In the genomic region with DNA sequence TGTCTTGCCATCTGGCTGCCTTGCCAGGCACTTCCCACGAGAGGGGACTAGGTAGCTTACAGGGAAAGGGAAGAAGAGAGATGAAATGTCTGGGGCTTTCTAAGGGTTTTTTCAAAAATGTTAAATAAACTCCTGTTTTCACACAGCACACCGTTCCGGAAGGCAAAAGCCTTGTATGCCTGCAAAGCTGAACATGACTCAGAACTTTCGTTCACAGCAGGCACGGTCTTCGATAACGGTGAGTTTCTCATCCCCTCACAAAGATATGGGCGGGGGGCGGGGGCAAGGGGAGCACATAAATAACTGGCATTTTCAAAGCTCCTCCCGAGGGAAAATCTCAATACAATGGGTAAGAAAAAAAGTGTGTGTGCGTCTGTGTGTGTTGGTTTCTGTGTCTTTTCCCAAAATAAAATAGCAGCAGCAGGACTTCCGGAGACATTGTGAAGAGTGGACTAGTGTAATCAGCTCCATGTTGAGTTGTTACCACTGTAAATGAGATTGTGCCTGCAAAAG, we compare ENCODE assay signal across 8 cellular contexts.
DNase-seq lines count a peak whose midpoint lies in the region; ATAC-seq and TF ChIP-seq lines count a peak whose summit lies in the region.

No MANE protein-coding gene starts in this region.

- no peak overlapping the region for H3K4me3 ChIP-seq in CD8-positive, alpha-beta memory T cell (ENCODE audit: low read length)
- no peak overlapping the region for H3K4me3 ChIP-seq in upper lobe of left lung
- H3K4me3 ChIP-seq in ascending aorta: no peak overlapping the region

- ATAC-seq in GM19043 (IDR thresholded peaks at IDR 0.05; ENCODE audit: low read depth, unreplicated experiment): peak; percentile 64
- ATAC-seq in HG03066 (IDR thresholded peaks at IDR 0.05; ENCODE audit: low read depth, unreplicated experiment): peak; percentile 73
- ATAC-seq in upper lobe of left lung (ENCODE audit: low FRiP score in 2 of 2): no peak

- H3K4me3 Mint-ChIP-seq in CD8-positive, alpha-beta memory T cell: no peak overlapping the region
- no peak overlapping the region for H3K4me3 Mint-ChIP-seq in immature natural killer cell

- peak overlapping the region in 7 of 8 donors; percentile 24 to 94 (median 63) for H3K27ac Mint-ChIP-seq in CD8-positive, alpha-beta memory T cell
- peak overlapping the region in 3 of 6 donors; percentile 24 to 46 (median 30) for H3K27ac Mint-ChIP-seq in immature natural killer cell

- no peaks in the 10 kb centered on the region for H3K27me3 ChIP-seq in CD8-positive, alpha-beta memory T cell (ENCODE audit: insufficient read depth, low read length, poor library complexity, severe bottlenecking)
- no peaks in the 10 kb centered on the region for H3K27me3 ChIP-seq in upper lobe of left lung
- no peaks in the 10 kb centered on the region for H3K27me3 ChIP-seq in ascending aorta

- H3K27ac ChIP-seq in CD8-positive, alpha-beta memory T cell (ENCODE audit: low read depth, low read length): peak overlapping the region; percentile 63
- no peak overlapping the region for H3K27ac ChIP-seq in upper lobe of left lung
- no peak overlapping the region for H3K27ac ChIP-seq in ascending aorta

- H3K9me3 ChIP-seq in CD8-positive, alpha-beta memory T cell (ENCODE audit: low read length): no peaks in the 10 kb centered on the region
- no peaks in the 10 kb centered on the region for H3K9me3 ChIP-seq in upper lobe of left lung
- no peaks in the 10 kb centered on the region for H3K9me3 ChIP-seq in ascending aorta

- H3K4me1 ChIP-seq in CD8-positive, alpha-beta memory T cell (ENCODE audit: insufficient read depth, low read length): no peaks in the 10 kb centered on the region
- H3K4me1 ChIP-seq in upper lobe of left lung: peaks cover 9 to 30% (median 20%) of the 10 kb centered on the region in 4 donors
- peaks cover 0 to 3% of the 10 kb centered on the region in 2 donors for H3K4me1 ChIP-seq in ascending aorta

- no peaks in the 10 kb centered on the region for H3K9me3 Mint-ChIP-seq in CD8-positive, alpha-beta memory T cell
- H3K9me3 Mint-ChIP-seq in immature natural killer cell: no peaks in the 10 kb centered on the region

- H3K27me3 Mint-ChIP-seq in CD8-positive, alpha-beta memory T cell: peaks cover 0 to 1% of the 10 kb centered on the region in 2 donors
- peaks cover 0 to 5% (median 3%) of the 10 kb centered on the region in 3 donors for H3K27me3 Mint-ChIP-seq in immature natural killer cell (ENCODE audit: low read depth in 3 of 3)

- TF ChIP-seq CTCF in upper lobe of left lung (IDR thresholded peaks at IDR 0.05) (no peak), ascending aorta (IDR thresholded peaks at IDR 0.05) (no peak)

- 67 to 70% methylated on average over 12 of the region's 12 CpGs for WGBS in upper lobe of left lung, 2 donors

- CTCF ChIA-PET in CD8-positive, alpha-beta memory T cell (lab: Charles Lee): interaction anchor here (0.7 kb wide), 1 partner anchor 18 kb away, joined by 3 read pairs; no protein-coding TSS in a partner anchor

- TF ChIP-seq POLR2A in upper lobe of left lung (IDR thresholded peaks at IDR 0.05): no peak

- no peak for TF ChIP-seq EP300 in upper lobe of left lung (IDR thresholded peaks at IDR 0.05)

- no peak for DNase-seq in CD8-positive, alpha-beta memory T cell
- DNase-seq in astrocyte of the hippocampus (ENCODE audit: low read depth, low spot score): peak; percentile 57
- no peak for DNase-seq in NCI-H1694 treated with DMSO at 0.1 percent for 48 hours (lab: John Stamatoyannopoulos, UW)
- no peak for DNase-seq in upper lobe of left lung
- no peak for DNase-seq in ascending aorta (ENCODE audit: low spot score in 2 of 2)
- DNase-seq in immature natural killer cell: no peak

- no peaks in the 10 kb centered on the region for H3K36me3 ChIP-seq in CD8-positive, alpha-beta memory T cell (ENCODE audit: insufficient read depth, low read length)
- H3K36me3 ChIP-seq in upper lobe of left lung (peaks cover 0 to 10% (median 5%) of the 10 kb centered on the region in 4 donors), ascending aorta (peaks cover 0 to 8% of the 10 kb centered on the region in 2 donors)

- H3K4me1 Mint-ChIP-seq in CD8-positive, alpha-beta memory T cell: peaks cover 29 to 44% (median 35%) of the 10 kb centered on the region in 3 donors
- peaks cover 0 to 5% of the 10 kb centered on the region in 2 donors for H3K4me1 Mint-ChIP-seq in immature natural killer cell

- intact Hi-C loops in ascending aorta (cut with DNase I): no loop called here

- POLR2A ChIA-PET in CD8-positive, alpha-beta memory T cell (lab: Charles Lee): no interaction called here

- H3K36me3 Mint-ChIP-seq in CD8-positive, alpha-beta memory T cell: peaks cover 4 to 55% (median 8%) of the 10 kb centered on the region in 3 donors
- peaks cover 34 to 54% (median 36%) of the 10 kb centered on the region in 3 donors for H3K36me3 Mint-ChIP-seq in immature natural killer cell

Comparison
In these comparisons a context has a peak if more than half of its experiments do, and no peak if none do; other contexts are left out.
1. ATAC-seq: peak in GM19043 (single experiment) and HG03066 (single experiment); none in upper lobe of left lung (0 of 2).